Comparison of ENCODE assay signal across 8 cellular contexts in genomic region chr5:72849546-72849945, GRCh38. TPM values are rescaled to one million over a fixed set of nuclear protein-coding genes. Genes with fewer than 3 reads are reported as not detected.
A peak's percentile ranks its signal among the peaks of the same experiment; 100 is the strongest.
DNase-seq lines count a peak whose midpoint lies in the region; ATAC-seq and TF ChIP-seq lines count a peak whose summit lies in the region.

No MANE protein-coding gene starts in this region.

- in situ Hi-C loops in brain microvascular endothelial cell (cut with HindIII; ENCODE audit: low pct_ligation_motif_present, low sequenced_read_pairs), result loop anchor here (25.0 kb wide), 1 partner anchor 487 kb away; no protein-coding TSS in a partner anchor

- no peak for ATAC-seq in GM21576 (IDR thresholded peaks at IDR 0.05; ENCODE audit: unreplicated experiment)

- POLR2A ChIA-PET in AG04449 (lab: Yijun Ruan, JAX), result interaction anchor here (1.5 to 1.7 kb wide), 2 partner anchors 9 to 483 kb away, joined by 3 to 4 read pairs; no protein-coding TSS in a partner anchor

- DNase-seq in AG04449 (ENCODE audit: low read depth, low spot score) (no peak), HT-29 (ENCODE audit: low spot score) (peak; percentile 23), brain microvascular endothelial cell (no peak), NCI-H446 (lab: John Stamatoyannopoulos, UW) (no peak), midbrain (lab: John Stamatoyannopoulos, UW) (no peak), DMS79 (lab: John Stamatoyannopoulos, UW) (no peak)

- H3K9me3 ChIP-seq in muscle layer of duodenum (ENCODE audit: control insufficient read depth in 1 of 2, low read length in 2 of 2), result no peaks in the 10 kb centered on the region

- H3K4me3 ChIP-seq in AG04449 (ENCODE audit: low read depth, low read length), result peak overlapping the region; percentile 84
- H3K4me3 ChIP-seq in brain microvascular endothelial cell (ENCODE audit: low read depth, low read length), result peak overlapping the region; percentile 88
- peak overlapping the region; percentile 77 to 93 for H3K4me3 ChIP-seq in muscle layer of duodenum (ENCODE audit: low read depth in 1 of 2, low read length in 2 of 2)

- H3K27ac ChIP-seq in brain microvascular endothelial cell (no peak overlapping the region), muscle layer of duodenum (ENCODE audit: low read length) (peak overlapping the region; percentile 65)

- H3K4me1 ChIP-seq in muscle layer of duodenum (ENCODE audit: control insufficient read depth in 1 of 2, insufficient read depth in 2 of 2, low read length in 2 of 2), result peaks cover 18 to 49% of the 10 kb centered on the region in 2 donors

- H3K36me3 ChIP-seq in brain microvascular endothelial cell (replicated peaks), result peaks cover 11% of the 10 kb centered on the region
- H3K36me3 ChIP-seq in muscle layer of duodenum (ENCODE audit: control insufficient read depth in 1 of 2, insufficient read depth in 2 of 2, low read length in 2 of 2), result peaks cover 0 to 13% of the 10 kb centered on the region in 2 donors

- CTCF ChIA-PET in AG04449 (lab: Yijun Ruan, JAX), result interaction anchor here (0.7 to 2.3 kb wide), 4 partner anchors 9 to 541 kb away, joined by 3 to 15 read pairs (median 4); no protein-coding TSS in a partner anchor

- no peak for TF ChIP-seq CTCF in AG04449 (IDR thresholded peaks at IDR 0.05; ENCODE audit: insufficient read depth, low read length, missing control alignments)
- no peak for TF ChIP-seq CTCF in brain microvascular endothelial cell (IDR thresholded peaks at IDR 0.05; ENCODE audit: low read depth, low read length, missing control alignments)

- H3K27me3 ChIP-seq in brain microvascular endothelial cell (replicated peaks) (no peaks in the 10 kb centered on the region), muscle layer of duodenum (ENCODE audit: low read depth, low read length) (no peaks in the 10 kb centered on the region)

RNA-seq across cellular contexts. Expression of gene TNPO1, which starts 33.1 kb away (rescaled TPM):
- 70.8 and 76.8 TPM in 2 replicates for total RNA-seq in HT-29 (2014; rRNA removed; shearing (Covaris generic))
